Comparison of ENCODE assay signal across 8 cellular contexts in the genomic region with DNA sequence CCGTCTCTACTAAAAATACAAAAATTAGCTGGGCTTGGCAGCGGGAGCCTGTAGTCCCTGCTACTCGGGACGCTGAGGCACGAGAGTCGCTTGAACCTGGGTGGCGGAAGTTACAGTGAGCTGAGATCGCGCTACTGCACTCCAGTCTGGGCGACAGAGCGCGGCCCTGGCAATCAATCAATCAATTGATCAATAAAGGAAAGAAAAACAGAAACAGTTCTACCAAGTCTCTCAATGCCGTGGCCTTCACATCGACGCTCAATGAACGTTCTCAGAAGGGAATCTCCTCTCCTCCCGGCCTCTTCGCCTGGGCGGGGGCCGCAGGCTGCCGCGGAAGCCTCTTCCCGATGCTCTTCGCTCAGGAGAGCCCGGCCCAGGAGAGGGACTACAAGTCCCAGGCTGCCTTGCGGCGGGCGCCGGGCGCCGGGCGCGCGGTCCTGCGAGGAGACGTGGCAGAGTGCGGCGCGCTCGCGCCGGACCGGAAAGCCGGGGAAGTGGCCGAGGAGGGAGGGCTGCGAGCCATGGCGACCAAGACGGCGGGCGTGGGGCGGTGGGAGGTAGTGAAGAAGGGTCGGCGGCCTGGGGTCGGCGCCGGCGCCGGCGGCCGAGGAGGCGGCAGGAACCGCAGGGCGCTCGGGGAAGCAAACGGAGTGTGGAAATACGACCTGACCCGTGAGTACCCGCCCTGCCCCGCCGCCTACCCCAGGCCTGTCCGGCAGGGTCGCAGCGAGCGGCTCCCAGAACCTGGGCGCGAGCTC. TPM values are rescaled to one million over a fixed set of nuclear protein-coding genes. Genes with fewer than 3 reads are reported as not detected.
DNase-seq lines count a peak whose midpoint lies in the region; ATAC-seq and TF ChIP-seq lines count a peak whose summit lies in the region.

A gene with protein sequence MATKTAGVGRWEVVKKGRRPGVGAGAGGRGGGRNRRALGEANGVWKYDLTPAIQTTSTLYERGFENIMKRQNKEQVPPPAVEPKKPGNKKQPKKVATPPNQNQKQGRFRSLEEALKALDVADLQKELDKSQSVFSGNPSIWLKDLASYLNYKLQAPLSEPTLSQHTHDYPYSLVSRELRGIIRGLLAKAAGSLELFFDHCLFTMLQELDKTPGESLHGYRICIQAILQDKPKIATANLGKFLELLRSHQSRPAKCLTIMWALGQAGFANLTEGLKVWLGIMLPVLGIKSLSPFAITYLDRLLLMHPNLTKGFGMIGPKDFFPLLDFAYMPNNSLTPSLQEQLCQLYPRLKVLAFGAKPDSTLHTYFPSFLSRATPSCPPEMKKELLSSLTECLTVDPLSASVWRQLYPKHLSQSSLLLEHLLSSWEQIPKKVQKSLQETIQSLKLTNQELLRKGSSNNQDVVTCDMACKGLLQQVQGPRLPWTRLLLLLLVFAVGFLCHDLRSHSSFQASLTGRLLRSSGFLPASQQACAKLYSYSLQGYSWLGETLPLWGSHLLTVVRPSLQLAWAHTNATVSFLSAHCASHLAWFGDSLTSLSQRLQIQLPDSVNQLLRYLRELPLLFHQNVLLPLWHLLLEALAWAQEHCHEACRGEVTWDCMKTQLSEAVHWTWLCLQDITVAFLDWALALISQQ (plus strand): TSS at position 471 of the 758 bp plus-strand sequence. CDS start 51 bp downstream, at position 522.

- peaks cover 18 to 30% (median 28%) of the 10 kb centered on the region in 4 donors for H3K36me3 ChIP-seq in upper lobe of left lung

- peaks cover 14 to 31% (median 20%) of the 10 kb centered on the region in 4 donors for H3K4me1 ChIP-seq in upper lobe of left lung

- no peaks in the 10 kb centered on the region for H3K9me3 ChIP-seq in upper lobe of left lung

- ATAC-seq in HG02588 (IDR thresholded peaks at IDR 0.05; ENCODE audit: unreplicated experiment), result peak; percentile 91
- ATAC-seq in upper lobe of left lung (ENCODE audit: low FRiP score in 2 of 2), result peak; percentile 94 to 99

- TF ChIP-seq EP300 in upper lobe of left lung (IDR thresholded peaks at IDR 0.05), result no peak

- TF ChIP-seq CTCF in GM12864 (IDR thresholded peaks at IDR 0.05; ENCODE audit: low read depth, low read length, missing control alignments) (peak; percentile 11), upper lobe of left lung (IDR thresholded peaks at IDR 0.05) (peak in 4 of 6 experiments; percentile 15 to 61 (median 40))

- TF ChIP-seq POLR2A in upper lobe of left lung (IDR thresholded peaks at IDR 0.05), result peak; percentile 35 to 85 (median 65)

- H3K27ac ChIP-seq in upper lobe of left lung, result peak within 1 kb of the TSS; percentile 77 to 95 (median 92)

- 1% methylated on average over 45 to 76 of the region's 76 CpGs for WGBS in upper lobe of left lung, 2 donors

- intact Hi-C loops in cardiac septum (cut with DNase I), result loop anchor here (2.0 to 5.0 kb wide), 2 partner anchors 40 to 52 kb away; a partner anchor contains a TSS

- peak within 1 kb of the TSS; percentile 99 for H3K4me3 ChIP-seq in GM12864 (ENCODE audit: low read depth, low read length)
- H3K4me3 ChIP-seq in upper lobe of left lung, result peak within 1 kb of the TSS; percentile 68 to 99 (median 91)

- H3K27me3 ChIP-seq in upper lobe of left lung, result no peaks in the 10 kb centered on the region

- DNase-seq in GM12864 (ENCODE audit: low read depth) (peak; percentile 57), NCI-H1092 (lab: John Stamatoyannopoulos, UW) (peak; percentile 41), SW 1271 (lab: John Stamatoyannopoulos, UW) (peak; percentile 79 to 89), cardiac septum (ENCODE audit: low spot score) (peak; percentile 96), pons (ENCODE audit: low spot score) (peak; percentile 81), upper lobe of left lung (peak; percentile 94 to 99)
- DNase-seq in activated naive CD8-positive, alpha-beta T cell treated with anti-CD3 and anti-CD28 coated beads, Interleukin-2, amount 50 U/mL, for 16 hours (ENCODE audit: low read depth, low spot score), result peak; percentile 49

RNA-seq across cellular contexts. Expression of the gene that starts here (rescaled TPM):
- total RNA-seq in cardiac septum (40.3 TPM), upper lobe of left lung (100 to 1,000 TPM in 1 of 6 donors, 10 to 100 TPM in 5; 42.5 to 176 (median 62.0) TPM)

Comparison
In these comparisons a context has a peak if more than half of its experiments do, and no peak if none do; other contexts are left out.
1. Peak in every context shown above with its lines: DNase-seq, ATAC-seq, H3K4me3 ChIP-seq and H3K27ac ChIP-seq.
2. DNase-seq: peak in every context shown above with its lines; median percentile 96 in upper lobe of left lung; 96 in cardiac septum; 84 in SW 1271; 81 in pons; 57 in GM12864; 49 in activated naive CD8-positive, alpha-beta T cell treated with anti-CD3 and anti-CD28 coated beads, Interleukin-2, amount 50 U/mL, for 16 hours; 41 in NCI-H1092.